In genomic region chr2:63007813-63008458, GRCh38 we compare ENCODE assay signal across 29 cellular contexts. TPM values are rescaled to one million over a fixed set of nuclear protein-coding genes. Genes with fewer than 3 reads are reported as not detected.
DNase-seq lines count a peak whose midpoint lies in the region; ATAC-seq, FAIRE-seq and TF ChIP-seq lines count a peak whose summit lies in the region.
"Had no signal": no experiment of that assay in that cellular context is flagged by ENCODE, and none has a peak within 500 bp of the region (broad histone marks: within the 10 kb centered on the region; RNA-seq: fewer than 3 reads in every experiment).

No MANE protein-coding gene starts in this region.

- H3K4me1 ChIP-seq in GM23338 (ENCODE audit: insufficient read depth) (peaks cover 45% of the 10 kb centered on the region), endodermal cell (ENCODE audit: control insufficient read depth, insufficient read depth, low read length) (no peaks in the 10 kb centered on the region)
- H3K4me1 ChIP-seq: BE2C, BLaER1 had no signal

- H3K9me3 Mint-ChIP-seq in GM23338 = no peaks in the 10 kb centered on the region
- H3K9me3 Mint-ChIP-seq in endodermal cell = no peaks in the 10 kb centered on the region
- no peaks in the 10 kb centered on the region for H3K9me3 Mint-ChIP-seq in T-cell
- H3K9me3 Mint-ChIP-seq: CD14-positive monocyte; CD4-positive, alpha-beta memory T cell; CD8-positive, alpha-beta memory T cell had no signal

- H3K4me3 ChIP-seq in GM23338 (no peak overlapping the region), endodermal cell (ENCODE audit: low read length) (no peak overlapping the region)
- H3K4me3 ChIP-seq: A549, BLaER1, GM12878 had no signal

- H4K20me1 ChIP-seq in GM23338 (replicated peaks; ENCODE audit: insufficient read depth) = no peaks in the 10 kb centered on the region
- H4K20me1 ChIP-seq: BLaER1 had no signal

- 0 out of 2 replicates have a peak overlapping the region, but pooled peaks have one; percentile 16 for H3K4me2 ChIP-seq in GM23338
- H3K4me2 ChIP-seq: A549, BLaER1 had no signal

- POLR2A ChIA-PET in T-cell (lab: Charles Lee) = interaction anchor here in 1 of 2 donors (0.6 kb wide), 1 partner anchor 138 kb away, joined by 3 read pairs; no protein-coding TSS in a partner anchor

- no peaks in the 10 kb centered on the region for H3K36me3 Mint-ChIP-seq in GM23338 (ENCODE audit: low read depth)
- no peaks in the 10 kb centered on the region for H3K36me3 Mint-ChIP-seq in endodermal cell (ENCODE audit: low read depth)
- H3K36me3 Mint-ChIP-seq in T-cell = peaks cover 23% of the 10 kb centered on the region

- CTCF ChIA-PET in T-cell (lab: Charles Lee) = no interaction called here

- H3K9ac ChIP-seq in endodermal cell (ENCODE audit: extremely low read depth, low read length, poor library complexity, severe bottlenecking) = peak overlapping the region; percentile 31
- H3K9ac ChIP-seq: BLaER1 had no signal

- H3K9me2 ChIP-seq in GM23338 (ENCODE audit: insufficient read depth) = no peaks in the 10 kb centered on the region

- H3F3A ChIP-seq in GM23338 (replicated peaks; ENCODE audit: low read depth) = no peaks in the 10 kb centered on the region

- H3K4me1 Mint-ChIP-seq in GM23338 (peaks cover 39% of the 10 kb centered on the region), endodermal cell (peaks cover 33% of the 10 kb centered on the region), T-cell (no peaks in the 10 kb centered on the region)
- H3K4me1 Mint-ChIP-seq: CD14-positive monocyte; CD4-positive, alpha-beta memory T cell; CD4-positive, CD25-positive, alpha-beta regulatory T cell; CD8-positive, alpha-beta memory T cell had no signal

- H3K27ac ChIP-seq in GM23338 (ENCODE audit: low read depth) (no peak overlapping the region), endodermal cell (ENCODE audit: low read depth, low read length) (no peak overlapping the region)
- H3K27ac ChIP-seq: 22Rv1, A549, BLaER1 had no signal

- DNase-seq in GM23338 (ENCODE audit: low spot score) (no peak), NCI-H82 treated with DMSO at 0.1 percent for 48 hours (lab: John Stamatoyannopoulos, UW; ENCODE audit: unreplicated experiment) (peak; percentile 78), endodermal cell (no peak), AG08396 (ENCODE audit: low spot score) (no peak), HK-2 (ENCODE audit: unreplicated experiment) (no peak), T-cell (no peak), NCI-H345 treated with DMSO at 0.1 percent for 48 hours (lab: John Stamatoyannopoulos, UW; ENCODE audit: unreplicated experiment) (no peak)
- DNase-seq: BE2C; C1 segment of cervical spinal cord; CD4-positive, alpha-beta memory T cell; CD4-positive, CD25-positive, alpha-beta regulatory T cell; CD8-positive, alpha-beta memory T cell; COR-L47; DMS 273 treated with DMSO at 0.1 percent for 48 hours; DMS153; DMS53; DMS79; DND-41; EL; GDM1 had no signal

- H3K79me2 ChIP-seq in GM23338 (replicated peaks; ENCODE audit: insufficient read depth) = no peaks in the 10 kb centered on the region

- H3K27me3 ChIP-seq in GM23338 (ENCODE audit: insufficient read depth) (no peaks in the 10 kb centered on the region), endodermal cell (ENCODE audit: control insufficient read depth, insufficient read depth, low read length, poor library complexity, severe bottlenecking) (no peaks in the 10 kb centered on the region)
- H3K27me3 ChIP-seq: BE2C, BLaER1 had no signal

- TF ChIP-seq CTCF in GM23338 (conservative IDR thresholded peaks at IDR 0.05; ENCODE audit: low read depth in 2 of 2) (no peak), endodermal cell (conservative IDR thresholded peaks at IDR 0.05) (no peak)

- no peaks in the 10 kb centered on the region for H3K9me3 ChIP-seq in endodermal cell (ENCODE audit: control insufficient read depth, low read length)
- H3K9me3 ChIP-seq: A549, BE2C, BLaER1 had no signal

- no peak overlapping the region for H3K27ac Mint-ChIP-seq in GM23338
- no peak overlapping the region for H3K27ac Mint-ChIP-seq in endodermal cell
- no peak overlapping the region for H3K27ac Mint-ChIP-seq in T-cell
- H3K27ac Mint-ChIP-seq: CD14-positive monocyte; CD4-positive, alpha-beta memory T cell; CD4-positive, CD25-positive, alpha-beta regulatory T cell; CD8-positive, alpha-beta memory T cell had no signal

- no peak overlapping the region for H2AFZ ChIP-seq in GM23338

- peak; percentile 47 for FAIRE-seq in islet of Langerhans (lab: Jason Lieb, UNC)
- FAIRE-seq: A549, GM12878, GM12892, GM18507, GM19239 had no signal

- no peak overlapping the region for H3K4me3 Mint-ChIP-seq in GM23338
- H3K4me3 Mint-ChIP-seq in endodermal cell = no peak overlapping the region
- H3K4me3 Mint-ChIP-seq in T-cell = no peak overlapping the region
- H3K4me3 Mint-ChIP-seq: CD14-positive monocyte; CD4-positive, alpha-beta memory T cell; CD4-positive, CD25-positive, alpha-beta regulatory T cell; CD8-positive, alpha-beta memory T cell had no signal

- H3K36me3 ChIP-seq in GM23338 (ENCODE audit: insufficient read depth) = no peaks in the 10 kb centered on the region
- H3K36me3 ChIP-seq in endodermal cell (ENCODE audit: control insufficient read depth, insufficient read depth, low read length) = peaks cover 4% of the 10 kb centered on the region
- H3K36me3 ChIP-seq: BE2C, BLaER1 had no signal

- ATAC-seq in GM23338 = no peak
- no peak for ATAC-seq in T-cell (replicated peaks in 1 of 4)
- ATAC-seq: A549, GM12878 had no signal

- H3K27me3 Mint-ChIP-seq in GM23338 (ENCODE audit: insufficient read depth, low read depth, poor library complexity) (no peaks in the 10 kb centered on the region), endodermal cell (ENCODE audit: insufficient read depth) (no peaks in the 10 kb centered on the region), T-cell (no peaks in the 10 kb centered on the region)
- H3K27me3 Mint-ChIP-seq: CD4-positive, alpha-beta memory T cell; CD4-positive, CD25-positive, alpha-beta regulatory T cell; CD8-positive, alpha-beta memory T cell had no signal

TF ChIP-seq in GM23338, 12 proteins besides CTCF, POLR2A, EP300 and RAD21:
- no peak for TF ChIP-seq EZH2 (IDR thresholded peaks at IDR 0.05; ENCODE audit: low read depth, unreplicated experiment)
- no peak for TF ChIP-seq CREB1 (CRISPR knock-in tag; IDR thresholded peaks at IDR 0.05; ENCODE audit: low read depth)
- TF ChIP-seq NANOG (IDR thresholded peaks at IDR 0.05; ENCODE audit: borderline replicate concordance) = no peak

RNA-seq across cellular contexts. Expression of gene OTX1, which starts 42.7 kb away (rescaled TPM):
- 0.74 and 1.3 TPM in 2 replicates for total RNA-seq in GM23338 (2014; rRNA removed; shearing (Covaris generic))
- 1.1 and 2.2 TPM in 2 replicates for polyA plus RNA-seq in GM23338 (2016; fragmentation: Nextera tagmentation; extraction: Ambion mirVana)
- total RNA-seq in endodermal cell = 10 to 100 TPM; 11.7 to 19.0 TPM
- 4.2 TPM for polyA plus RNA-seq in endodermal cell (2013, experiment 1 of 2)
- polyA plus RNA-seq in endodermal cell (2013, experiment 2 of 2) = 3.3 TPM
- not detected for total RNA-seq in T-cell
- total RNA-seq: CD4-positive, alpha-beta memory T cell; CD4-positive, CD25-positive, alpha-beta regulatory T cell; CD8-positive, alpha-beta memory T cell had no signal
- polyA plus RNA-seq: CD14-positive monocyte; CD4-positive, alpha-beta memory T cell; CD4-positive, CD25-positive, alpha-beta regulatory T cell; CD8-positive, alpha-beta memory T cell had no signal
